1 cellular context compared by ENCODE assay signal in genomic region chr2:73172963-73173362, GRCh38.
TF ChIP-seq lines count a peak whose summit lies in the region.

No MANE protein-coding gene starts in this region.

TF ChIP-seq in IMR-90, 13 proteins besides CTCF, POLR2A, EP300 and RAD21:
- TF ChIP-seq BHLHE40 (IDR thresholded peaks at IDR 0.05; ENCODE audit: low read depth, low read length), result peak; percentile 14; the same call in 1 of the 2 replicates
- TF ChIP-seq NFE2L2 (IDR thresholded peaks at IDR 0.05; ENCODE audit: low read depth, low read length), result no peak
